Comparison of ENCODE assay signal across 8 cellular contexts in the genomic region with DNA sequence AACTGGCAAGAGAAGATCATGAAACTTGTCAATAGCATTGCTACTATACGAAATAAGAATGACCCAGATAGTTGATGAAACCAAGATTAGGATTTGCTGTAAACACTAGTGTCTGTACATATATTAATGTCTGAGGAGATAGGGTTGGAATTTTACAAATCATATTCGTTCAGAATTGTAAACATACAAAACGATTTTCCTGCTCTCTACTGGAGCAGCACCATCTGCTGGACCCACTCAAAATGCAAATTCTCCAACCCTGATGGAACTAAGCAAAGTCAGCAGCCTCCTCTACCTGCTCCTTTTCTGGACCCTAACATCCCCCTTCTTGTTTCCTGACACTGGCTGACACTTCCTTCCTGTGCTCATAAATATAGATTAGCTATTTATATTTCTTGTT. TPM values are rescaled to one million over a fixed set of nuclear protein-coding genes. Genes with fewer than 3 reads are reported as not detected.
DNase-seq lines count a peak whose midpoint lies in the region; ATAC-seq and TF ChIP-seq lines count a peak whose summit lies in the region.

No MANE protein-coding gene starts in this region.

- no peak overlapping the region for H3K27ac ChIP-seq in transverse colon

- H3K36me3 ChIP-seq in transverse colon: no peaks in the 10 kb centered on the region

- ATAC-seq in Right ventricle myocardium inferior: peak; percentile 63

- peak; percentile 29 to 48 (median 46) for TF ChIP-seq CTCF in transverse colon (IDR thresholded peaks at IDR 0.05)

- H3K4me3 ChIP-seq in transverse colon: no peak overlapping the region

- 0 to 5% methylated on average over 2 to 3 of the region's 3 CpGs for WGBS in transverse colon (ENCODE audit: low coverage in 1 of 2), 2 donors

- in situ Hi-C loops in transverse colon (cut with MboI; ENCODE audit: low pct_ligation_motif_present in 1 of 4, low pct_unique_long_range_greater_than_20kb in 1 of 4, low sequenced_read_pairs in 3 of 4): no loop called here

- H3K27me3 ChIP-seq in transverse colon: no peaks in the 10 kb centered on the region

- intact Hi-C loops in Right ventricle myocardium inferior (cut with DNase I) (no loop called here), cardiac septum (cut with DNase I) (no loop called here), transverse colon (cut with DNase I; ENCODE audit: low total_unique reads) (no loop called here)

- TF ChIP-seq EP300 in transverse colon (IDR thresholded peaks at IDR 0.05; ENCODE audit: low read depth): no peak

- no peaks in the 10 kb centered on the region for H3K4me1 ChIP-seq in transverse colon

- DNase-seq in Right ventricle myocardium inferior (ENCODE audit: missing footprints) (no peak), cardiac septum (ENCODE audit: low spot score) (no peak), HT-29 (ENCODE audit: low spot score) (peak; percentile 36), astrocyte of the hippocampus (ENCODE audit: low read depth, low spot score) (peak; percentile 23), inferior parietal cortex (ENCODE audit: extremely low spot score) (peak; percentile 73), transverse colon (no peak)
- DNase-seq in activated effector memory CD4-positive, alpha-beta T cell treated with Interleukin-2 at 50 U/mL for 16 hours: no peak
- no peak for DNase-seq in stimulated activated CD4-positive, alpha-beta T cell treated with anti-CD3 and anti-CD28 coated beads, Interleukin-15, amount 100 ng/mL, for 24 hours

- no peaks in the 10 kb centered on the region for H3K9me3 ChIP-seq in transverse colon

- no peak for TF ChIP-seq POLR2A in transverse colon (IDR thresholded peaks at IDR 0.05)

RNA-seq across cellular contexts. Expression of gene SGMS1, which starts 29.4 kb away (rescaled TPM):
- total RNA-seq in Right ventricle myocardium inferior (23.1 TPM), cardiac septum (24.3 TPM), transverse colon (10 to 100 TPM; 28.3 to 44.5 (median 41.7) TPM)
- 13.0 and 23.2 TPM in 2 replicates for total RNA-seq in HT-29 (2014; rRNA removed; shearing (Covaris generic))

Comparison
In these comparisons a context has a peak if more than half of its experiments do, and no peak if none do; other contexts are left out.
1. DNase-seq: peak in HT-29 (single experiment), astrocyte of the hippocampus (single experiment) and inferior parietal cortex (single experiment); none in Right ventricle myocardium inferior (single experiment), cardiac septum (single experiment), transverse colon (single experiment), activated effector memory CD4-positive, alpha-beta T cell treated with Interleukin-2 at 50 U/mL for 16 hours (single experiment) and stimulated activated CD4-positive, alpha-beta T cell treated with anti-CD3 and anti-CD28 coated beads, Interleukin-15, amount 100 ng/mL, for 24 hours (single experiment).